ENCODE assay signal across 1 cellular context in the genomic region with DNA sequence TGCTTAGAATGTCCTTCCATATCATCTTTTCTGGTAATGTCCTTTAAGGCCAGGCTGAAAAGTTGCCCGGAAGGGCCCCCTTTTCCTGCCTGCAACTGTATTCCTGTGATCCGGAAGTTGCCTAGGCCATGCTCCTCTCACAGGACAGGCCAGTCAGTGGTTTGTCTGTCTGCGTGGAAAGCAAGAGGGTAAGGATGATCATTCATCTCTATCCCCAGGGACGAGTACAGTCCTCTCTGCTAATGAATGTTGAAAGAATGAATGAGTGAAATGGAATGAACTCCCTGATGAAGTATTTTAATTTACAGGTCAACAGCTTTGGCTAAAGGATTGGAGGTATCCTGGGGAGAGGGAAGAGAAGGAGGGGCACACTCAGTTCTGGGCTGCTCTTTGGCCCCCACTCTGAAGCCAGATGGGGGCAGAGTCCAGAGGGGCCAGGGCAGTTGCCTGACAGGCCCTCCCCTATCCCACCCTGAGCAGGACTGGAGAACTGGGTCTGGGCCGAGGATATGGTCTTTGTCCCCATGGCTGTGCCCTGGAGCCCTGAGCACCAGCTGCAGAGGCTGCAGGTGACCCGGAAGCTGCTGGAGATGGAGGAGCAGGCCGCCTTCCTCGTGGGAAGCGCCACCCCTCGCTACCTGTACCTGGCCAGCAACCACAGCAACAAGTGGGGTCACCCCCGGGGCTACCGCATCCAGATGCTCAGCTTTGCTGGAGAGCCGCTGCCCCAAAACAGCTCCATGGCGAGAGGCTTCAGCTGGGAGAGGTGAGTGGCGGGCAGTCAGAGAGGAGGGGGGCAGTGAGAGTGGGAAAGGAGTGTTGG.
A peak's percentile ranks its signal among the peaks of the same experiment; 100 is the strongest.
TF ChIP-seq lines count a peak whose summit lies in the region.

No MANE protein-coding gene starts in this region.

TF ChIP-seq in HepG2, 621 proteins besides CTCF, POLR2A, EP300 and RAD21 (continued from another document and continues in another):
- TF ChIP-seq, protein P1, sequence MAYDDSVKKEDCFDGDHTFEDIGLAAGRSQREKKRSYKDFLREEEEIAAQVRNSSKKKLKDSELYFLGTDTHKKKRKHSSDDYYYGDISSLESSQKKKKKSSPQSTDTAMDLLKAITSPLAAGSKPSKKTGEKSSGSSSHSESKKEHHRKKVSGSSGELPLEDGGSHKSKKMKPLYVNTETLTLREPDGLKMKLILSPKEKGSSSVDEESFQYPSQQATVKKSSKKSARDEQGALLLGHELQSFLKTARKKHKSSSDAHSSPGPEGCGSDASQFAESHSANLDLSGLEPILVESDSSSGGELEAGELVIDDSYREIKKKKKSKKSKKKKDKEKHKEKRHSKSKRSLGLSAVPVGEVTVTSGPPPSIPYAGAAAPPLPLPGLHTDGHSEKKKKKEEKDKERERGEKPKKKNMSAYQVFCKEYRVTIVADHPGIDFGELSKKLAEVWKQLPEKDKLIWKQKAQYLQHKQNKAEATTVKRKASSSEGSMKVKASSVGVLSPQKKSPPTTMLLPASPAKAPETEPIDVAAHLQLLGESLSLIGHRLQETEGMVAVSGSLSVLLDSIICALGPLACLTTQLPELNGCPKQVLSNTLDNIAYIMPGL (CRISPR knock-in tag; IDR thresholded peaks at IDR 0.05; ENCODE audit: borderline replicate concordance in 1 of 2, low read depth in 1 of 2), result peak in 1 of 2 experiments; percentile 52; a peak in 2 of 4 replicates
- TF ChIP-seq STAG1 (CRISPR knock-in tag; IDR thresholded peaks at IDR 0.05) (peak; percentile 10; the same call in 1 of the 2 replicates), ZNF580 (CRISPR knock-in tag; IDR thresholded peaks at IDR 0.05; ENCODE audit: borderline replicate concordance, low read depth) (no peak), CC2D1A (CRISPR knock-in tag; IDR thresholded peaks at IDR 0.05) (no peak), ZNF343 (CRISPR knock-in tag; IDR thresholded peaks at IDR 0.05) (peak; percentile 63; the same call in 1 of the 2 replicates), MXI1 (IDR thresholded peaks at IDR 0.05; ENCODE audit: borderline replicate concordance, low read depth, low read length) (peak; percentile 3; the same call in 1 of the 3 replicates), ZNF260 (CRISPR knock-in tag; IDR thresholded peaks at IDR 0.05; ENCODE audit: borderline replicate concordance, low read depth) (no peak), ZNF121 (CRISPR knock-in tag; IDR thresholded peaks at IDR 0.05) (peak; percentile 12; the same call in 1 of the 2 replicates), GZF1 (CRISPR knock-in tag; IDR thresholded peaks at IDR 0.05) (peak; percentile 21; the same call in 1 of the 2 replicates), KDM5A (IDR thresholded peaks at IDR 0.05; ENCODE audit: borderline replicate concordance, low read length) (no peak; the same call in 1 of the 2 replicates), ZNF547 (CRISPR knock-in tag; IDR thresholded peaks at IDR 0.05) (no peak), PRDM10 (CRISPR knock-in tag; IDR thresholded peaks at IDR 0.05; ENCODE audit: low read depth) (0 out of 2 replicates have a peak, but pooled peaks have one; percentile 24), ZNF704 (CRISPR knock-in tag; IDR thresholded peaks at IDR 0.05; ENCODE audit: borderline replicate concordance) (no peak), TEAD3 (CRISPR knock-in tag; optimal IDR thresholded peaks at IDR 0.05; ENCODE audit: borderline replicate concordance) (peak; percentile 9), ZNF570 (CRISPR knock-in tag; IDR thresholded peaks at IDR 0.05; ENCODE audit: borderline replicate concordance) (no peak), CENPX (CRISPR knock-in tag; IDR thresholded peaks at IDR 0.05) (no peak), GTF2F1 (IDR thresholded peaks at IDR 0.05; ENCODE audit: low read length) (no peak), SOX13 (IDR thresholded peaks at IDR 0.05) (no peak), SOX13 (CRISPR knock-in tag; conservative IDR thresholded peaks at IDR 0.05 in 1 of 2, IDR thresholded peaks at IDR 0.05 in 1 of 2) (peak in 1 of 2 experiments; percentile 57; a peak in 1 of 4 replicates), CENPBD1 (CRISPR knock-in tag; IDR thresholded peaks at IDR 0.05; ENCODE audit: borderline replicate concordance, low read depth) (no peak), ZBTB1 (CRISPR knock-in tag; IDR thresholded peaks at IDR 0.05; ENCODE audit: borderline replicate concordance) (no peak), NCOA5 (CRISPR knock-in tag; IDR thresholded peaks at IDR 0.05) (no peak), JUN (CRISPR knock-in tag; IDR thresholded peaks at IDR 0.05) (peak; percentile 51; the same call in 1 of the 2 replicates), ZSCAN12 (CRISPR knock-in tag; IDR thresholded peaks at IDR 0.05) (no peak), ARNT2 (CRISPR knock-in tag; IDR thresholded peaks at IDR 0.05; ENCODE audit: low read depth) (peak; percentile 59; the same call in 1 of the 2 replicates), ZNF275 (CRISPR knock-in tag; IDR thresholded peaks at IDR 0.05; ENCODE audit: borderline replicate concordance) (no peak), ATF5 (CRISPR knock-in tag; IDR thresholded peaks at IDR 0.05; ENCODE audit: low read depth) (no peak)
- TF ChIP-seq, protein P2, sequence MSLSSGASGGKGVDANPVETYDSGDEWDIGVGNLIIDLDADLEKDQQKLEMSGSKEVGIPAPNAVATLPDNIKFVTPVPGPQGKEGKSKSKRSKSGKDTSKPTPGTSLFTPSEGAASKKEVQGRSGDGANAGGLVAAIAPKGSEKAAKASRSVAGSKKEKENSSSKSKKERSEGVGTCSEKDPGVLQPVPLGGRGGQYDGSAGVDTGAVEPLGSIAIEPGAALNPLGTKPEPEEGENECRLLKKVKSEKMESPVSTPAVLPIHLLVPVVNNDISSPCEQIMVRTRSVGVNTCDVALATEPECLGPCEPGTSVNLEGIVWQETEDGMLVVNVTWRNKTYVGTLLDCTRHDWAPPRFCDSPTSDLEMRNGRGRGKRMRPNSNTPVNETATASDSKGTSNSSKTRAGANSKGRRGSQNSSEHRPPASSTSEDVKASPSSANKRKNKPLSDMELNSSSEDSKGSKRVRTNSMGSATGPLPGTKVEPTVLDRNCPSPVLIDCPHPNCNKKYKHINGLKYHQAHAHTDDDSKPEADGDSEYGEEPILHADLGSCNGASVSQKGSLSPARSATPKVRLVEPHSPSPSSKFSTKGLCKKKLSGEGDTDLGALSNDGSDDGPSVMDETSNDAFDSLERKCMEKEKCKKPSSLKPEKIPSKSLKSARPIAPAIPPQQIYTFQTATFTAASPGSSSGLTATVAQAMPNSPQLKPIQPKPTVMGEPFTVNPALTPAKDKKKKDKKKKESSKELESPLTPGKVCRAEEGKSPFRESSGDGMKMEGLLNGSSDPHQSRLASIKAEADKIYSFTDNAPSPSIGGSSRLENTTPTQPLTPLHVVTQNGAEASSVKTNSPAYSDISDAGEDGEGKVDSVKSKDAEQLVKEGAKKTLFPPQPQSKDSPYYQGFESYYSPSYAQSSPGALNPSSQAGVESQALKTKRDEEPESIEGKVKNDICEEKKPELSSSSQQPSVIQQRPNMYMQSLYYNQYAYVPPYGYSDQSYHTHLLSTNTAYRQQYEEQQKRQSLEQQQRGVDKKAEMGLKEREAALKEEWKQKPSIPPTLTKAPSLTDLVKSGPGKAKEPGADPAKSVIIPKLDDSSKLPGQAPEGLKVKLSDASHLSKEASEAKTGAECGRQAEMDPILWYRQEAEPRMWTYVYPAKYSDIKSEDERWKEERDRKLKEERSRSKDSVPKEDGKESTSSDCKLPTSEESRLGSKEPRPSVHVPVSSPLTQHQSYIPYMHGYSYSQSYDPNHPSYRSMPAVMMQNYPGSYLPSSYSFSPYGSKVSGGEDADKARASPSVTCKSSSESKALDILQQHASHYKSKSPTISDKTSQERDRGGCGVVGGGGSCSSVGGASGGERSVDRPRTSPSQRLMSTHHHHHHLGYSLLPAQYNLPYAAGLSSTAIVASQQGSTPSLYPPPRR (CRISPR knock-in tag; IDR thresholded peaks at IDR 0.05; ENCODE audit: borderline replicate concordance), result peak; percentile 74
- TF ChIP-seq, protein P3, sequence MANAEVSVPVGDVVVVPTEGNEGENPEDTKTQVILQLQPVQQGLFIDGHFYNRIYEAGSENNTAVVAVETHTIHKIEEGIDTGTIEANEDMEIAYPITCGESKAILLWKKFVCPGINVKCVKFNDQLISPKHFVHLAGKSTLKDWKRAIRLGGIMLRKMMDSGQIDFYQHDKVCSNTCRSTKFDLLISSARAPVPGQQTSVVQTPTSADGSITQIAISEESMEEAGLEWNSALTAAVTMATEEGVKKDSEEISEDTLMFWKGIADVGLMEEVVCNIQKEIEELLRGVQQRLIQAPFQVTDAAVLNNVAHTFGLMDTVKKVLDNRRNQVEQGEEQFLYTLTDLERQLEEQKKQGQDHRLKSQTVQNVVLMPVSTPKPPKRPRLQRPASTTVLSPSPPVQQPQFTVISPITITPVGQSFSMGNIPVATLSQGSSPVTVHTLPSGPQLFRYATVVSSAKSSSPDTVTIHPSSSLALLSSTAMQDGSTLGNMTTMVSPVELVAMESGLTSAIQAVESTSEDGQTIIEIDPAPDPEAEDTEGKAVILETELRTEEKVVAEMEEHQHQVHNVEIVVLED (CRISPR knock-in tag; IDR thresholded peaks at IDR 0.05; ENCODE audit: borderline replicate concordance), result peak; percentile 55; the same call in 1 of the 2 replicates
- TF ChIP-seq, protein P4, sequence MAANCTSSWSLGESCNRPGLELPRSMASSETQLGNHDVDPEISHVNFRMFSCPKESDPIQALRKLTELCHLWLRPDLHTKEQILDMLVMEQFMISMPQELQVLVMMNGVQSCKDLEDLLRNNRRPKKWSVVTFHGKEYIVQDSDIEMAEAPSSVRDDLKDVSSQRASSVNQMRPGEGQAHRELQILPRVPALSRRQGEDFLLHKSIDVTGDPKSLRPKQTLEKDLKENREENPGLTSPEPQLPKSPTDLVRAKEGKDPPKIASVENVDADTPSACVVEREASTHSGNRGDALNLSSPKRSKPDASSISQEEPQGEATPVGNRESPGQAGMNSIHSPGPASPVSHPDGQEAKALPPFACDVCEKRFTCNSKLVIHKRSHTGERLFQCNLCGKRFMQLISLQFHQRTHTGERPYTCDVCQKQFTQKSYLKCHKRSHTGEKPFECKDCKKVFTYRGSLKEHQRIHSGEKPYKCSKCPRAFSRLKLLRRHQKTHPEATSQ (CRISPR knock-in tag; IDR thresholded peaks at IDR 0.05; ENCODE audit: borderline replicate concordance), result no peak
- TF ChIP-seq, protein P5, sequence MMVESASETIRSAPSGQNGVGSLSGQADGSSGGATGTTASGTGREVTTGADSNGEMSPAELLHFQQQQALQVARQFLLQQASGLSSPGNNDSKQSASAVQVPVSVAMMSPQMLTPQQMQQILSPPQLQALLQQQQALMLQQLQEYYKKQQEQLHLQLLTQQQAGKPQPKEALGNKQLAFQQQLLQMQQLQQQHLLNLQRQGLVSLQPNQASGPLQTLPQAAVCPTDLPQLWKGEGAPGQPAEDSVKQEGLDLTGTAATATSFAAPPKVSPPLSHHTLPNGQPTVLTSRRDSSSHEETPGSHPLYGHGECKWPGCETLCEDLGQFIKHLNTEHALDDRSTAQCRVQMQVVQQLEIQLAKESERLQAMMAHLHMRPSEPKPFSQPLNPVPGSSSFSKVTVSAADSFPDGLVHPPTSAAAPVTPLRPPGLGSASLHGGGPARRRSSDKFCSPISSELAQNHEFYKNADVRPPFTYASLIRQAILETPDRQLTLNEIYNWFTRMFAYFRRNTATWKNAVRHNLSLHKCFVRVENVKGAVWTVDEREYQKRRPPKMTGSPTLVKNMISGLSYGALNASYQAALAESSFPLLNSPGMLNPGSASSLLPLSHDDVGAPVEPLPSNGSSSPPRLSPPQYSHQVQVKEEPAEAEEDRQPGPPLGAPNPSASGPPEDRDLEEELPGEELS (CRISPR knock-in tag; IDR thresholded peaks at IDR 0.05), result no peak
